Comparison of ENCODE assay signal across 16 cellular contexts in the genomic region with DNA sequence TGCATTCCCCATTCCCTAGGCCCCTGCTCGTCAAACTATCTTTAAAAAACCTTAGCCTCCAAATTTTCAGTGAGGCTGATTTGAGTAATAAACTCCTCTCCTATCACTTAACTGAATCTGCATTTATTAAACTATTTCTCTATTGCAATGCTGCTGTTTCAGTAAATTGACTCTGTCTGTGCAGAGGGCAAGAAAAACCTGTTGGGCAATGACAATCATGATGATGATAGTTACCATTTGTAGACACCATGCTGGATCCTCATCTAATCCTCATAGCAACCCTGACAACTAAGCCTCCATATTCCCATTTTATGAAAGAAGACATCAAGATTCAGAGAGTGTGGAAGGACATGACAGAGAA.
DNase-seq lines count a peak whose midpoint lies in the region; ATAC-seq and TF ChIP-seq lines count a peak whose summit lies in the region.
"Had no signal": no experiment of that assay in that cellular context is flagged by ENCODE, and none has a peak within 500 bp of the region (broad histone marks: within the 10 kb centered on the region; RNA-seq: fewer than 3 reads in every experiment).

No MANE protein-coding gene starts in this region.

- no peak overlapping the region for H4K8ac ChIP-seq in mesenchymal stem cell (ENCODE audit: low read length)

- no peaks in the 10 kb centered on the region for H3K79me2 ChIP-seq in GM23338 (replicated peaks; ENCODE audit: insufficient read depth)
- no peaks in the 10 kb centered on the region for H3K79me2 ChIP-seq in Karpas-422 (ENCODE audit: low read length)

- H3K9me3 Mint-ChIP-seq in GM23338 (peaks cover 10% of the 10 kb centered on the region; the same call in 2 of the 3 replicates), HFFc6 (peaks cover 34% of the 10 kb centered on the region)

- H3K4me1 ChIP-seq in GM23338 (ENCODE audit: insufficient read depth) (peaks cover 4% of the 10 kb centered on the region; the same call in 1 of the 2 replicates), Karpas-422 (ENCODE audit: low read length) (no peaks in the 10 kb centered on the region), SJSA1 (replicated peaks) (peaks cover 24% of the 10 kb centered on the region), mesenchymal stem cell (ENCODE audit: control insufficient read depth, insufficient read depth, low read depth, low read length) (peaks cover 2% of the 10 kb centered on the region)
- no peaks in the 10 kb centered on the region for H3K4me1 ChIP-seq in effector memory CD4-positive, alpha-beta T cell (ENCODE audit: control insufficient read depth, insufficient read depth, low read length, poor library complexity, severe bottlenecking)
- H3K4me1 ChIP-seq: A549, Caco-2 had no signal

- peaks cover 21% of the 10 kb centered on the region for H3K4me1 Mint-ChIP-seq in GM23338
- H3K4me1 Mint-ChIP-seq in HFFc6 (ENCODE audit: low read depth) = no peaks in the 10 kb centered on the region; the same call in 1 of the 2 replicates

- H3K27ac ChIP-seq in GM23338 (ENCODE audit: low read depth) (peak overlapping the region; percentile 78), Karpas-422 (ENCODE audit: low read length) (no peak overlapping the region), SJSA1 (peak overlapping the region; percentile 78), mesenchymal stem cell (ENCODE audit: low read length, poor library complexity, severe bottlenecking) (peak overlapping the region; percentile 95)
- H3K27ac ChIP-seq in effector memory CD4-positive, alpha-beta T cell (ENCODE audit: insufficient read depth, low read length, poor library complexity, severe bottlenecking) = no peak overlapping the region
- H3K27ac ChIP-seq: 22Rv1, A549, C4-2B had no signal

- H2BK15ac ChIP-seq in mesenchymal stem cell (ENCODE audit: low read depth, poor library complexity, severe bottlenecking) = no peak overlapping the region

- H3K27me3 ChIP-seq in GM23338 (ENCODE audit: insufficient read depth) = no peaks in the 10 kb centered on the region
- H3K27me3 ChIP-seq in Karpas-422 (ENCODE audit: low read length) = no peaks in the 10 kb centered on the region
- no peaks in the 10 kb centered on the region for H3K27me3 ChIP-seq in SJSA1 (replicated peaks)
- no peaks in the 10 kb centered on the region for H3K27me3 ChIP-seq in mesenchymal stem cell (ENCODE audit: control insufficient read depth in 1 of 2, insufficient read depth in 1 of 2, low read length in 2 of 2)
- no peaks in the 10 kb centered on the region for H3K27me3 ChIP-seq in effector memory CD4-positive, alpha-beta T cell (replicated peaks; ENCODE audit: control insufficient read depth, insufficient read depth, low read length, poor library complexity, severe bottlenecking)

- no peaks in the 10 kb centered on the region for H3K79me1 ChIP-seq in mesenchymal stem cell (replicated peaks; ENCODE audit: low read length, poor library complexity, severe bottlenecking)

- H3K27ac Mint-ChIP-seq in GM23338 = peak overlapping the region; percentile 29; the same call in 1 of the 2 replicates
- no peak overlapping the region for H3K27ac Mint-ChIP-seq in HFFc6
- H3K27ac Mint-ChIP-seq: CD4-positive, alpha-beta T cell had no signal

- no peaks in the 10 kb centered on the region for H3F3A ChIP-seq in GM23338 (replicated peaks; ENCODE audit: low read depth)

- H3K4me2 ChIP-seq in GM23338 (no peak overlapping the region), Karpas-422 (ENCODE audit: low read depth, low read length, poor library complexity, severe bottlenecking) (no peak overlapping the region), mesenchymal stem cell (ENCODE audit: low read length, poor library complexity, severe bottlenecking) (no peak overlapping the region)
- H3K4me2 ChIP-seq: A549 had no signal

- H3K9me3 ChIP-seq in Karpas-422 (ENCODE audit: low read length) = 0 out of 2 replicates have a peak, but pooled peaks cover 3% of the 10 kb centered on the region
- H3K9me3 ChIP-seq in SJSA1 (replicated peaks) = peaks cover 2% of the 10 kb centered on the region; the same call in 1 of the 2 replicates
- peaks cover 15% of the 10 kb centered on the region for H3K9me3 ChIP-seq in mesenchymal stem cell (ENCODE audit: control insufficient read depth, low read length)
- no peaks in the 10 kb centered on the region for H3K9me3 ChIP-seq in effector memory CD4-positive, alpha-beta T cell (ENCODE audit: control insufficient read depth, low read length)
- H3K9me3 ChIP-seq: A549 had no signal

- no peak overlapping the region for H2AFZ ChIP-seq in GM23338
- no peak overlapping the region for H2AFZ ChIP-seq in Karpas-422 (ENCODE audit: low read length)
- H2AFZ ChIP-seq in mesenchymal stem cell (ENCODE audit: low read depth, low read length) = no peak overlapping the region

- H4K91ac ChIP-seq in mesenchymal stem cell (ENCODE audit: low read length) = no peak overlapping the region

- no peaks in the 10 kb centered on the region for H3K36me3 ChIP-seq in GM23338 (ENCODE audit: insufficient read depth)
- H3K36me3 ChIP-seq in Karpas-422 (ENCODE audit: insufficient read depth, low read length) = no peaks in the 10 kb centered on the region
- no peaks in the 10 kb centered on the region for H3K36me3 ChIP-seq in SJSA1
- no peaks in the 10 kb centered on the region for H3K36me3 ChIP-seq in mesenchymal stem cell (ENCODE audit: control insufficient read depth in 1 of 2, insufficient read depth in 2 of 2, low read depth in 1 of 2, low read length in 2 of 2)
- no peaks in the 10 kb centered on the region for H3K36me3 ChIP-seq in effector memory CD4-positive, alpha-beta T cell (ENCODE audit: control insufficient read depth, insufficient read depth, low read length)

- H2BK5ac ChIP-seq in mesenchymal stem cell (ENCODE audit: low read depth, low read length, poor library complexity, severe bottlenecking) = no peak overlapping the region

- no peak overlapping the region for H2BK120ac ChIP-seq in mesenchymal stem cell (ENCODE audit: low read depth, low read length)

- H2BK12ac ChIP-seq in mesenchymal stem cell (ENCODE audit: low read length in 2 of 2) = no peak overlapping the region

- no peak overlapping the region for H3K23ac ChIP-seq in mesenchymal stem cell (ENCODE audit: low read length in 2 of 2)

- 0% methylated on average over 1 of the region's 1 CpG for WGBS in mesenchymal stem cell

- H3K4ac ChIP-seq in mesenchymal stem cell (ENCODE audit: low read depth in 1 of 2, low read length in 2 of 2) = no peak overlapping the region

- H2AK5ac ChIP-seq in mesenchymal stem cell (ENCODE audit: low read length, severe bottlenecking) = peak overlapping the region; percentile 64

- TF ChIP-seq CTCF in GM23338 (conservative IDR thresholded peaks at IDR 0.05; ENCODE audit: low read depth in 2 of 2) (no peak), HFFc6 (IDR thresholded peaks at IDR 0.05) (no peak)

- DNase-seq in GM23338 (ENCODE audit: low spot score) (no peak), Karpas-422 (peak; percentile 38), SJSA1 (ENCODE audit: low read depth in 1 of 2, low spot score in 2 of 2) (no peak), mesenchymal stem cell (no peak), HFFc6 (no peak), medulla oblongata (ENCODE audit: extremely low spot score) (no peak)
- DNase-seq in effector memory CD4-positive, alpha-beta T cell = no peak
- DNase-seq: AML-193; Caco-2; CD4-positive, alpha-beta T cell; GDM1; HCEC 1CT had no signal

- H3K27me3 Mint-ChIP-seq in GM23338 (ENCODE audit: insufficient read depth, low read depth, poor library complexity) (peaks cover 2% of the 10 kb centered on the region), HFFc6 (ENCODE audit: insufficient read depth) (no peaks in the 10 kb centered on the region; the same call in 1 of the 2 replicates)
- H3K27me3 Mint-ChIP-seq: CD4-positive, alpha-beta T cell had no signal

- H3K14ac ChIP-seq in mesenchymal stem cell (ENCODE audit: low read length in 2 of 2) = no peak overlapping the region

- peak overlapping the region in 1 of 2 experiments; percentile 1 for H3K18ac ChIP-seq in mesenchymal stem cell (ENCODE audit: low read depth in 1 of 2, low read length in 2 of 2)

- H3K9me2 ChIP-seq in GM23338 (ENCODE audit: insufficient read depth) (no peaks in the 10 kb centered on the region), Karpas-422 (replicated peaks; ENCODE audit: insufficient read depth, low read length) (no peaks in the 10 kb centered on the region)

- no peak for ATAC-seq in GM23338
- ATAC-seq: A549, HepG2 had no signal

- H3K4me3 Mint-ChIP-seq in GM23338 (no peak overlapping the region; the same call in 2 of the 3 replicates), HFFc6 (no peak overlapping the region)
- H3K4me3 Mint-ChIP-seq: CD4-positive, alpha-beta T cell had no signal

- no peak overlapping the region for H3K9ac ChIP-seq in Karpas-422 (ENCODE audit: low read length)
- H3K9ac ChIP-seq in mesenchymal stem cell (ENCODE audit: low read length) = no peak overlapping the region

- H3K36me3 Mint-ChIP-seq in GM23338 (ENCODE audit: low read depth) = peaks cover 5% of the 10 kb centered on the region; the same call in 1 of the 3 replicates
- no peaks in the 10 kb centered on the region for H3K36me3 Mint-ChIP-seq in HFFc6 (ENCODE audit: low read depth)

- no peaks in the 10 kb centered on the region for H4K20me1 ChIP-seq in GM23338 (replicated peaks; ENCODE audit: insufficient read depth)
- no peaks in the 10 kb centered on the region for H4K20me1 ChIP-seq in Karpas-422 (ENCODE audit: insufficient read depth, low read depth, low read length)

- no peak overlapping the region for H3K4me3 ChIP-seq in GM23338
- H3K4me3 ChIP-seq in Karpas-422 (ENCODE audit: low read length) = no peak overlapping the region
- no peak overlapping the region for H3K4me3 ChIP-seq in SJSA1
- H3K4me3 ChIP-seq in mesenchymal stem cell (ENCODE audit: insufficient read depth in 1 of 2, low read depth in 1 of 2, low read length in 2 of 2) = no peak overlapping the region
- H3K4me3 ChIP-seq in effector memory CD4-positive, alpha-beta T cell (ENCODE audit: insufficient read depth, low read depth, low read length, poor library complexity, severe bottlenecking) = no peak overlapping the region
- H3K4me3 ChIP-seq: A549 had no signal

TF ChIP-seq in GM23338, 12 proteins besides CTCF, POLR2A, EP300 and RAD21 (continues in another document):
- TF ChIP-seq STAT1 (IDR thresholded peaks at IDR 0.05; ENCODE audit: unreplicated experiment) = no peak
- TF ChIP-seq, protein P1, sequence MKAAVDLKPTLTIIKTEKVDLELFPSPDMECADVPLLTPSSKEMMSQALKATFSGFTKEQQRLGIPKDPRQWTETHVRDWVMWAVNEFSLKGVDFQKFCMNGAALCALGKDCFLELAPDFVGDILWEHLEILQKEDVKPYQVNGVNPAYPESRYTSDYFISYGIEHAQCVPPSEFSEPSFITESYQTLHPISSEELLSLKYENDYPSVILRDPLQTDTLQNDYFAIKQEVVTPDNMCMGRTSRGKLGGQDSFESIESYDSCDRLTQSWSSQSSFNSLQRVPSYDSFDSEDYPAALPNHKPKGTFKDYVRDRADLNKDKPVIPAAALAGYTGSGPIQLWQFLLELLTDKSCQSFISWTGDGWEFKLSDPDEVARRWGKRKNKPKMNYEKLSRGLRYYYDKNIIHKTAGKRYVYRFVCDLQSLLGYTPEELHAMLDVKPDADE (IDR thresholded peaks at IDR 0.05) = no peak

Comparison
In these comparisons a context has a peak if more than half of its experiments do, and no peak if none do; other contexts are left out.
1. H3K27ac ChIP-seq: peak in GM23338 (single experiment), SJSA1 (single experiment) and mesenchymal stem cell (single experiment); none in Karpas-422 (single experiment) and effector memory CD4-positive, alpha-beta T cell (single experiment).